ENCODE assay signal across 19 cellular contexts in genomic region chr7:1900847-1901246, GRCh38.
DNase-seq lines count a peak whose midpoint lies in the region; ATAC-seq and TF ChIP-seq lines count a peak whose summit lies in the region.
"Had no signal": no experiment of that assay in that cellular context is flagged by ENCODE, and none has a peak within 500 bp of the region (broad histone marks: within the 10 kb centered on the region; RNA-seq: fewer than 3 reads in every experiment).

No MANE protein-coding gene starts in this region.

- H3K9me3 ChIP-seq in endodermal cell (ENCODE audit: control insufficient read depth, low read length) (no peaks in the 10 kb centered on the region), neuronal stem cell (replicated peaks in 1 of 2; ENCODE audit: control insufficient read depth in 2 of 2, insufficient read depth in 1 of 2, low read depth in 1 of 2, low read length in 2 of 2) (no peaks in the 10 kb centered on the region)
- H3K9me3 ChIP-seq: A549, Caco-2 had no signal

- H3K4me1 ChIP-seq in endodermal cell (ENCODE audit: control insufficient read depth, insufficient read depth, low read length): no peaks in the 10 kb centered on the region
- H3K4me1 ChIP-seq in neuronal stem cell (ENCODE audit: control insufficient read depth in 2 of 2, insufficient read depth in 1 of 2, low read depth in 1 of 2, low read length in 2 of 2): no peaks in the 10 kb centered on the region
- H3K4me1 ChIP-seq: A549, Caco-2 had no signal

- no peak overlapping the region for H3K4ac ChIP-seq in neuronal stem cell (ENCODE audit: low read length)

- H3K27me3 ChIP-seq in endodermal cell (ENCODE audit: control insufficient read depth, insufficient read depth, low read length, poor library complexity, severe bottlenecking): no peaks in the 10 kb centered on the region
- no peaks in the 10 kb centered on the region for H3K27me3 ChIP-seq in neuronal stem cell (ENCODE audit: control insufficient read depth in 3 of 3, insufficient read depth in 3 of 3, low read depth in 1 of 3, low read length in 3 of 3)

- H2BK15ac ChIP-seq in neuronal stem cell (ENCODE audit: low read length): no peak overlapping the region

- H3K9me3 Mint-ChIP-seq in natural killer cell treated with Interleukin-12 subunit alpha and Interleukin-12 subunit beta and Interleukin-15 and Interleukin-18, amount 100 ng/mL, for 72 hours: no peaks in the 10 kb centered on the region
- H3K9me3 Mint-ChIP-seq in natural killer cell (no peaks in the 10 kb centered on the region), endodermal cell (no peaks in the 10 kb centered on the region)

- H4K91ac ChIP-seq in neuronal stem cell (ENCODE audit: low read depth, low read length, poor library complexity): no peak overlapping the region

- no peak overlapping the region for H3K4me3 Mint-ChIP-seq in natural killer cell treated with Interleukin-12 subunit alpha and Interleukin-12 subunit beta and Interleukin-15 and Interleukin-18, amount 100 ng/mL, for 72 hours
- H3K4me3 Mint-ChIP-seq in natural killer cell (no peak overlapping the region), endodermal cell (no peak overlapping the region)

- H2BK120ac ChIP-seq in neuronal stem cell (ENCODE audit: low read depth, low read length): no peak overlapping the region

- H3K36me3 ChIP-seq in endodermal cell (ENCODE audit: control insufficient read depth, insufficient read depth, low read length) (peaks cover 4% of the 10 kb centered on the region), neuronal stem cell (replicated peaks in 1 of 2; ENCODE audit: control insufficient read depth in 2 of 2, insufficient read depth in 2 of 2, low read length in 2 of 2) (peaks cover 5 to 14% of the 10 kb centered on the region in 2 donors)

- H3K27ac ChIP-seq in endodermal cell (ENCODE audit: low read depth, low read length) (no peak overlapping the region), neuronal stem cell (replicated peaks; ENCODE audit: low read length) (no peak overlapping the region)
- H3K27ac ChIP-seq: A549, KMS-11 had no signal

- no peak overlapping the region for H3K4me2 ChIP-seq in neuronal stem cell (ENCODE audit: insufficient read depth, low read length, poor library complexity, severe bottlenecking)
- H3K4me2 ChIP-seq: A549, KMS-11 had no signal

- TF ChIP-seq CTCF in natural killer cell (IDR thresholded peaks at IDR 0.05) (no peak), endodermal cell (conservative IDR thresholded peaks at IDR 0.05) (no peak)

- H2AK5ac ChIP-seq in neuronal stem cell (ENCODE audit: low read depth, low read length): no peak overlapping the region

- no peak overlapping the region for H3K9ac ChIP-seq in endodermal cell (ENCODE audit: extremely low read depth, low read length, poor library complexity, severe bottlenecking)
- no peak overlapping the region for H3K9ac ChIP-seq in neuronal stem cell (ENCODE audit: low read depth, low read length, poor library complexity)
- H3K9ac ChIP-seq: KMS-11 had no signal

- ATAC-seq in natural killer cell treated with Interleukin-12 subunit alpha and Interleukin-12 subunit beta and Interleukin-15 and Interleukin-18, amount 100 ng/mL, for 72 hours: no peak
- ATAC-seq in natural killer cell: no peak
- ATAC-seq in HG03025 (IDR thresholded peaks at IDR 0.05; ENCODE audit: low FRiP score, unreplicated experiment): no peak
- ATAC-seq: A549, SK-N-SH treated with all-trans-retinoic acid at 6 μM for 48 hours had no signal

- H4K8ac ChIP-seq in neuronal stem cell (ENCODE audit: low read depth, low read length): no peak overlapping the region

- H3K18ac ChIP-seq in neuronal stem cell (ENCODE audit: low read length): peak overlapping the region; percentile 48

- no peaks in the 10 kb centered on the region for H3K79me1 ChIP-seq in neuronal stem cell (ENCODE audit: low read depth, low read length)

- no peaks in the 10 kb centered on the region for H3K27me3 Mint-ChIP-seq in natural killer cell treated with Interleukin-12 subunit alpha and Interleukin-12 subunit beta and Interleukin-15 and Interleukin-18, amount 100 ng/mL, for 72 hours
- H3K27me3 Mint-ChIP-seq in natural killer cell (ENCODE audit: low read depth in 2 of 2) (no peaks in the 10 kb centered on the region), endodermal cell (ENCODE audit: insufficient read depth) (no peaks in the 10 kb centered on the region)

- H3K4me3 ChIP-seq in endodermal cell (ENCODE audit: low read length) (no peak overlapping the region), neuronal stem cell (ENCODE audit: low read length in 2 of 2) (no peak overlapping the region)
- H3K4me3 ChIP-seq: A549 had no signal

- no peak overlapping the region for H3K23ac ChIP-seq in neuronal stem cell (ENCODE audit: low read depth, low read length, poor library complexity)

- WGBS in endodermal cell (ENCODE audit: insufficient coverage in 1 of 2, insufficient read length in 1 of 2), 2 experiments: 93 to 97% methylated on average over 8 to 13 of the region's 13 CpGs
- WGBS in neuronal stem cell (ENCODE audit: extremely low coverage in 2 of 2, insufficient read length in 2 of 2, insufficient replicate concordance in 1 of 2), 2 donors: no CpG with 5 or more reads among the region's 13 CpGs

- DNase-seq in natural killer cell treated with Interleukin-12 subunit alpha and Interleukin-12 subunit beta and Interleukin-15 and Interleukin-18, amount 100 ng/mL, for 72 hours (ENCODE audit: low spot score): peak; percentile 25
- DNase-seq in natural killer cell: no peak
- DNase-seq in endodermal cell: no peak
- DNase-seq in neuronal stem cell (ENCODE audit: low spot score): no peak
- DNase-seq in NCI-H526 treated with DMSO at 0.1 percent for 48 hours (lab: John Stamatoyannopoulos, UW): no peak
- no peak for DNase-seq in MV-4-11 (lab: John Stamatoyannopoulos, UW)
- no peak for DNase-seq in NCI-H82 treated with DMSO at 0.1 percent for 48 hours (lab: John Stamatoyannopoulos, UW; ENCODE audit: unreplicated experiment)
- DNase-seq: Caco-2, H7, NCI-H1092, NCI-H146, NCI-H2081 treated with DMSO at 0.1 percent for 48 hours, NCI-H510A, NCI-H82, SHP77 treated with DMSO at 0.1 percent for 48 hours had no signal

- no peak overlapping the region for H2AFZ ChIP-seq in neuronal stem cell (ENCODE audit: low read length)

- H2BK12ac ChIP-seq in neuronal stem cell (ENCODE audit: low read length): no peak overlapping the region

- H2BK5ac ChIP-seq in neuronal stem cell (ENCODE audit: low read length): no peak overlapping the region

- peaks cover 0 to 8% of the 10 kb centered on the region in 2 donors for H3K4me1 Mint-ChIP-seq in natural killer cell treated with Interleukin-12 subunit alpha and Interleukin-12 subunit beta and Interleukin-15 and Interleukin-18, amount 100 ng/mL, for 72 hours (ENCODE audit: low read depth in 2 of 2)
- H3K4me1 Mint-ChIP-seq in natural killer cell (peaks cover 9 to 24% of the 10 kb centered on the region in 2 donors), endodermal cell (no peaks in the 10 kb centered on the region)

- H3K14ac ChIP-seq in neuronal stem cell (ENCODE audit: low read length): no peak overlapping the region

- no peak overlapping the region for H3K27ac Mint-ChIP-seq in natural killer cell treated with Interleukin-12 subunit alpha and Interleukin-12 subunit beta and Interleukin-15 and Interleukin-18, amount 100 ng/mL, for 72 hours
- H3K27ac Mint-ChIP-seq in natural killer cell (no peak overlapping the region), endodermal cell (peak overlapping the region; percentile 52)

- H3K36me3 Mint-ChIP-seq in natural killer cell treated with Interleukin-12 subunit alpha and Interleukin-12 subunit beta and Interleukin-15 and Interleukin-18, amount 100 ng/mL, for 72 hours: no peaks in the 10 kb centered on the region
- H3K36me3 Mint-ChIP-seq in natural killer cell (no peaks in the 10 kb centered on the region), endodermal cell (ENCODE audit: low read depth) (peaks cover 2% of the 10 kb centered on the region)

- intact Hi-C loops in natural killer cell (cut with micrococcal nuclease): no loop called here
